Comparison of ENCODE assay signal across 18 cellular contexts in the genomic region with DNA sequence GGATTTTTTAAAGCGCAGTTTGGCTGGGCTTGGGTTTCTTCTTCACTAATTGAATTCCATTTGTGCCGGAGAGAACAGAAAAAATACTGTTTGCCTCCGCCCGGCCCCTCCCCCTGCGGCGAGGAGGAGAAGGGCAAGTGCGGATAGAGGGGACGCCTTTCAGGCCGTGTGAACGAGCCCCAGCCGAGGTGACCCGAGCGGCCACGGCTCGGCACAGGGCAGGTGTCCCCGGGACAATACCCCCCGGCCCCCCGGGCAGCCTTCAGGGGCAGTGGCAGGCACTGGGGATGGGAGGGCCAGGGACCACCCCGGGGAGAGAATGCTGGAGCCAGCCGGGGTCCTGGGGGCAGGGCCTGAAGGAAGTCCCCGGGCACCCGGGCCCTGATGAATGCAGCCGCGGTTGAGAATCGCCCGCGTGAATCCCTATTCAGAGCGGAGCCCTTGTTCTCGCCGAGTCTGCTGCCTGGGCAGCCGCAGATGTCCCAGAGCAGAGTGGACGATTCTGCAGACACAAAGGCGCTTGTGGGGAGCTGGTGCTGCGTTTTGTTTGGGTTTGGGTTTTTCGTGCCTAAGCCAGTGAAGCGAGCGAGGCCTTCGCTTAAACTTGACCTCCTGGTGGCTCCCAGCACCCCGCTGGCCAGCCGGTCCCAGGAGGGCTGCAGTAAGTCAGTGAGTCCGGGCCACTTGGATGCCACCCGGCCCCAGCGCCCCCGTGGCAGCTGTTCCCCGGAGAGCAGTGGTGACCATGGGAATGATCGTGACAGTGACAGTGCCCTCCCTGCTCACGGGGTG.
DNase-seq lines count a peak whose midpoint lies in the region; ATAC-seq and TF ChIP-seq lines count a peak whose summit lies in the region.
"Had no signal": no experiment of that assay in that cellular context is flagged by ENCODE, and none has a peak within 500 bp of the region (broad histone marks: within the 10 kb centered on the region; RNA-seq: fewer than 3 reads in every experiment).

No MANE protein-coding gene starts in this region.

- intact Hi-C loops in posterior cingulate gyrus (cut with DNase I), result no loop called here
- intact Hi-C loops in gastrocnemius medialis (cut with DNase I; ENCODE audit: low total_unique reads), result no loop called here

- H3K9me3 ChIP-seq in adipocyte (ENCODE audit: control insufficient read depth, low read length) (no peaks in the 10 kb centered on the region), gastrocnemius medialis (no peaks in the 10 kb centered on the region)
- H3K9me3 ChIP-seq: colonic mucosa, esophagus muscularis mucosa, MG63, ovary, thoracic aorta had no signal

- H3K27ac ChIP-seq in gastrocnemius medialis, result no peak overlapping the region
- H3K27ac ChIP-seq: colonic mucosa, esophagus muscularis mucosa, ovary, thoracic aorta had no signal

- peaks cover 77% of the 10 kb centered on the region for H3K27me3 ChIP-seq in adipocyte (replicated peaks; ENCODE audit: control insufficient read depth, insufficient read depth, low read length)
- peaks cover 61 to 72% (median 70%) of the 10 kb centered on the region in 3 donors for H3K27me3 ChIP-seq in gastrocnemius medialis
- H3K27me3 ChIP-seq: MG63, ovary had no signal

- H3K9ac ChIP-seq in adipocyte (ENCODE audit: low read length), result no peak overlapping the region

- H3K4me3 ChIP-seq in adipocyte (ENCODE audit: low read length) (peak overlapping the region; percentile 33), gastrocnemius medialis (no peak overlapping the region)
- H3K4me3 ChIP-seq: colonic mucosa, MG63, ovary, thoracic aorta had no signal

- no peak for TF ChIP-seq CTCF in gastrocnemius medialis (IDR thresholded peaks at IDR 0.05 in 4 of 5, conservative IDR thresholded peaks at IDR 0.05 in 1 of 5)

- DNase-seq in COLO829 (ENCODE audit: low spot score) (peak; percentile 21), adipocyte (ENCODE audit: low read depth) (peak; percentile 28), islet precursor cell (peak; percentile 24), posterior cingulate gyrus (peak in 6 of 10 donors; percentile 22 to 87 (median 58)), mucosa of gallbladder (ENCODE audit: low spot score) (no peak), activated T-cell treated with anti-CD3 and anti-CD28 coated beads for 4 hours (no peak), gastrocnemius medialis (no peak)
- DNase-seq: activated T-cell treated with anti-CD3 and anti-CD28 coated beads, Interleukin-2, amount 50 U/mL, for 24 hours; colonic mucosa; EL; MG63; NCI-H2081; NCI-H82; T-helper 17 cell had no signal

- no peak for TF ChIP-seq POLR2A in gastrocnemius medialis (IDR thresholded peaks at IDR 0.05)

- in situ Hi-C loops in gastrocnemius medialis (cut with MboI; ENCODE audit: low sequenced_read_pairs in 4 of 4), result no loop called here

- H3K4me1 ChIP-seq in adipocyte (ENCODE audit: control insufficient read depth, insufficient read depth, low read length) (peaks cover 5% of the 10 kb centered on the region), gastrocnemius medialis (peaks cover 4 to 5% of the 10 kb centered on the region in 2 donors)
- H3K4me1 ChIP-seq: colonic mucosa had no signal

- ATAC-seq in gastrocnemius medialis, result no peak
- no peak for ATAC-seq in HG03159 (IDR thresholded peaks at IDR 0.05; ENCODE audit: unreplicated experiment)
- ATAC-seq: T-helper 17 cell had no signal

- H3K36me3 ChIP-seq in adipocyte (ENCODE audit: control insufficient read depth, insufficient read depth, low read length, severe bottlenecking) (no peaks in the 10 kb centered on the region), gastrocnemius medialis (no peaks in the 10 kb centered on the region)
- H3K36me3 ChIP-seq: colonic mucosa, esophagus muscularis mucosa, MG63, ovary, thoracic aorta had no signal

Comparison
In these comparisons a context has a peak if more than half of its experiments do, and no peak if none do; other contexts are left out.
1. DNase-seq: peak in COLO829 (single experiment), adipocyte (single experiment), islet precursor cell (single experiment) and posterior cingulate gyrus (6 of 10); none in mucosa of gallbladder (single experiment), activated T-cell treated with anti-CD3 and anti-CD28 coated beads for 4 hours (single experiment) and gastrocnemius medialis (0 of 2).